In genomic region chr4:22216278-22216677, GRCh38 we compare ENCODE assay signal across 8 cellular contexts.
"Had no signal": no experiment of that assay in that cellular context is flagged by ENCODE, and none has a peak within 500 bp of the region (broad histone marks: within the 10 kb centered on the region; RNA-seq: fewer than 3 reads in every experiment).

No MANE protein-coding gene starts in this region.

- H3K4me3 ChIP-seq: GM23248, GM23338, HAP-1 had no signal

- DNase-seq: GM23248, GOT3, H7, H9, HCEC 1CT, HFFc6 had no signal

- H3K36me3 ChIP-seq: HAP-1 had no signal

- H3K9me3 ChIP-seq: HAP-1 had no signal

- H3K9ac ChIP-seq: GM23248 had no signal

- H3K4me2 ChIP-seq: GM23338 had no signal

- H2AFZ ChIP-seq: GM23248, GM23338 had no signal

- H3K27ac ChIP-seq: GM23248 had no signal
